8 cellular contexts compared by ENCODE assay signal in genomic region chrX:3815896-3816664, GRCh38.
A peak's percentile ranks its signal among the peaks of the same experiment; 100 is the strongest.
DNase-seq lines count a peak whose midpoint lies in the region; ATAC-seq and TF ChIP-seq lines count a peak whose summit lies in the region.

No MANE protein-coding gene starts in this region.

- no peaks in the 10 kb centered on the region for H3K9me3 ChIP-seq in CD4-positive, alpha-beta memory T cell (ENCODE audit: control insufficient read depth in 1 of 2, low read length in 2 of 2)
- no peaks in the 10 kb centered on the region for H3K9me3 ChIP-seq in mucosa of stomach (ENCODE audit: control insufficient read depth, low read length)

- POLR2A ChIA-PET in CD4-positive, alpha-beta memory T cell (lab: Charles Lee; ENCODE audit: partially characterized antibody), result interaction anchor here (1.1 to 1.4 kb wide), 3 partner anchors 72 to 116 kb away, joined by 3 to 5 read pairs (median 3); partner anchors contain the start of gene PRKX
- POLR2A ChIA-PET in activated CD8-positive, alpha-beta T cell treated with anti-CD3 and anti-CD28 coated beads, Interleukin-2, amount 10 ng/mL, durations not matched to agents 7 days and 5 days (lab: Charles Lee), result no interaction called here

- intact Hi-C loops in CD4-positive, alpha-beta memory T cell (cut with micrococcal nuclease), result no loop called here

- H3K27ac ChIP-seq in CD4-positive, alpha-beta memory T cell (ENCODE audit: low read depth, low read length), result peak overlapping the region; percentile 66
- H3K27ac ChIP-seq in substantia nigra (ENCODE audit: low read depth, low read length, poor library complexity, severe bottlenecking), result peak overlapping the region; percentile 42

- TF ChIP-seq CTCF in endothelial cell (IDR thresholded peaks at IDR 0.05; ENCODE audit: unreplicated experiment), result no peak

- peak overlapping the region; percentile 77 for H3K9ac ChIP-seq in mucosa of stomach (ENCODE audit: low read length)

- CTCF ChIA-PET in CD4-positive, alpha-beta memory T cell (lab: Charles Lee; ENCODE audit: partially characterized antibody), result no interaction called here
- CTCF ChIA-PET in activated CD8-positive, alpha-beta T cell treated with anti-CD3 and anti-CD28 coated beads, Interleukin-2, amount 10 ng/mL, durations not matched to agents 7 days and 5 days (lab: Charles Lee), result no interaction called here

- peak overlapping the region; percentile 72 to 97 (median 85) for H3K4me3 Mint-ChIP-seq in CD4-positive, alpha-beta memory T cell
- H3K4me3 Mint-ChIP-seq in activated CD8-positive, alpha-beta T cell treated with anti-CD3 and anti-CD28 coated beads, Interleukin-2, amount 10 ng/mL, durations not matched to agents 7 days and 5 days, result peak overlapping the region; percentile 67
- no peak overlapping the region for H3K4me3 Mint-ChIP-seq in endothelial cell (ENCODE audit: unreplicated experiment)

- peaks cover 6 to 43% (median 23%) of the 10 kb centered on the region in 4 donors for H3K4me1 Mint-ChIP-seq in CD4-positive, alpha-beta memory T cell
- H3K4me1 Mint-ChIP-seq in activated CD8-positive, alpha-beta T cell treated with anti-CD3 and anti-CD28 coated beads, Interleukin-2, amount 10 ng/mL, durations not matched to agents 7 days and 5 days (ENCODE audit: low read depth), result peaks cover 25% of the 10 kb centered on the region
- no peaks in the 10 kb centered on the region for H3K4me1 Mint-ChIP-seq in endothelial cell (ENCODE audit: unreplicated experiment)

- no peaks in the 10 kb centered on the region for H3K27me3 ChIP-seq in CD4-positive, alpha-beta memory T cell (ENCODE audit: insufficient read depth, low read length)
- no peaks in the 10 kb centered on the region for H3K27me3 ChIP-seq in mucosa of stomach (ENCODE audit: control insufficient read depth, insufficient read depth, low read length)

- no peaks in the 10 kb centered on the region for H3K9me3 Mint-ChIP-seq in CD4-positive, alpha-beta memory T cell
- H3K9me3 Mint-ChIP-seq in activated CD8-positive, alpha-beta T cell treated with anti-CD3 and anti-CD28 coated beads, Interleukin-2, amount 10 ng/mL, durations not matched to agents 7 days and 5 days (ENCODE audit: insufficient read depth), result no peaks in the 10 kb centered on the region
- H3K9me3 Mint-ChIP-seq in endothelial cell (ENCODE audit: unreplicated experiment), result no peaks in the 10 kb centered on the region

- DNase-seq in CD4-positive, alpha-beta memory T cell, result peak; percentile 22 to 49 (median 24)
- DNase-seq in NCI-H2227 (lab: John Stamatoyannopoulos, UW; ENCODE audit: unreplicated experiment) (peak; percentile 61), endothelial cell (ENCODE audit: low spot score) (peak; percentile 15), substantia nigra (lab: John Stamatoyannopoulos, UW) (peak in 21 of 49 donors; percentile 0 to 77 (median 9)), cerebellum (ENCODE audit: low spot score) (no peak)
- peak; percentile 42 for DNase-seq in activated CD8-positive, alpha-beta T cell treated with anti-CD3 and anti-CD28 coated beads, Interleukin-2, amount 10 ng/mL, durations not matched to agents 7 days and 5 days

- peak overlapping the region in 1 of 2 donors; percentile 45 for H3K4me3 ChIP-seq in CD4-positive, alpha-beta memory T cell (ENCODE audit: low read length in 2 of 2)
- peak overlapping the region; percentile 31 for H3K4me3 ChIP-seq in mucosa of stomach (ENCODE audit: low read length)

- ATAC-seq in GM21619 (IDR thresholded peaks at IDR 0.05; ENCODE audit: unreplicated experiment), result peak; percentile 12
- ATAC-seq in activated CD8-positive, alpha-beta T cell treated with anti-CD3 and anti-CD28 coated beads, Interleukin-2, amount 10 ng/mL, durations not matched to agents 7 days and 5 days, result peak; percentile 2

- peak overlapping the region; percentile 72 to 89 (median 84) for H3K27ac Mint-ChIP-seq in CD4-positive, alpha-beta memory T cell
- peak overlapping the region; percentile 82 for H3K27ac Mint-ChIP-seq in activated CD8-positive, alpha-beta T cell treated with anti-CD3 and anti-CD28 coated beads, Interleukin-2, amount 10 ng/mL, durations not matched to agents 7 days and 5 days
- no peak overlapping the region for H3K27ac Mint-ChIP-seq in endothelial cell (ENCODE audit: unreplicated experiment)

- H3K27me3 Mint-ChIP-seq in CD4-positive, alpha-beta memory T cell, result peaks cover 0 to 1% of the 10 kb centered on the region in 2 donors
- H3K27me3 Mint-ChIP-seq in activated CD8-positive, alpha-beta T cell treated with anti-CD3 and anti-CD28 coated beads, Interleukin-2, amount 10 ng/mL, durations not matched to agents 7 days and 5 days (ENCODE audit: low read depth), result no peaks in the 10 kb centered on the region
- H3K27me3 Mint-ChIP-seq in endothelial cell (ENCODE audit: unreplicated experiment), result peaks cover 3% of the 10 kb centered on the region

- H3K4me1 ChIP-seq in CD4-positive, alpha-beta memory T cell (ENCODE audit: insufficient read depth, low read length), result peaks cover 15% of the 10 kb centered on the region
- H3K4me1 ChIP-seq in mucosa of stomach (ENCODE audit: control insufficient read depth, insufficient read depth, low read length), result peaks cover 7% of the 10 kb centered on the region

- peaks cover 9 to 10% of the 10 kb centered on the region in 2 donors for H3K36me3 Mint-ChIP-seq in CD4-positive, alpha-beta memory T cell
- peaks cover 12% of the 10 kb centered on the region for H3K36me3 Mint-ChIP-seq in activated CD8-positive, alpha-beta T cell treated with anti-CD3 and anti-CD28 coated beads, Interleukin-2, amount 10 ng/mL, durations not matched to agents 7 days and 5 days (ENCODE audit: low read depth)
- no peaks in the 10 kb centered on the region for H3K36me3 Mint-ChIP-seq in endothelial cell (ENCODE audit: low read depth, unreplicated experiment)

- H3K36me3 ChIP-seq in CD4-positive, alpha-beta memory T cell (ENCODE audit: insufficient read depth, low read length), result no peaks in the 10 kb centered on the region
- H3K36me3 ChIP-seq in mucosa of stomach (ENCODE audit: control insufficient read depth, insufficient read depth, low read length), result no peaks in the 10 kb centered on the region
